In the genomic region with DNA sequence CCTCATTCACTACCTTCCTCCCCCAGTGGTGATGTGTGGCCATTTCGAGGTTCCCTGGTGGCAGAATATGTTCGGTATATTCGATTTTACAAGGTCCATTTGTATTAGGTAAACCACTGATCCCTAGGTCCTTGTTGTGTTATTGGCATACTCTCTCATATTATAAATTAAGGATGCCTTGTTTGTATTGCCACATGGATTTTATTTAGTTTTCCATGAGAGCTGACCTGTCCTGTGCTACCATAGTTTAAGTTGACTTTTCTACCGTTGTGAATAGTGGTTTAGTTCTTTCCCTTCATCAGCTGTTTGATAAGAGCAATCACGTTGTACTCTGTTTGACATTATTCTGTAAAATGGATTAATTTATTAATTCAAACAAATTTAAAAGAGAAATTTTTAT, we compare ENCODE assay signal across 19 cellular contexts. TPM values are rescaled to one million over a fixed set of nuclear protein-coding genes. Genes with fewer than 3 reads are reported as not detected.
DNase-seq lines count a peak whose midpoint lies in the region; ATAC-seq and TF ChIP-seq lines count a peak whose summit lies in the region.
"Had no signal": no experiment of that assay in that cellular context is flagged by ENCODE, and none has a peak within 500 bp of the region (broad histone marks: within the 10 kb centered on the region; RNA-seq: fewer than 3 reads in every experiment).

No MANE protein-coding gene starts in this region.

- H3K4me2 ChIP-seq in PC-9: no peak overlapping the region

- H3K9me3 Mint-ChIP-seq in activated B cell treated with CpG ODN at 0.5 μM for 24 hours: no peaks in the 10 kb centered on the region
- no peaks in the 10 kb centered on the region for H3K9me3 Mint-ChIP-seq in nephron progenitor cell
- H3K9me3 Mint-ChIP-seq: CD8-positive, alpha-beta T cell; HFFc6 had no signal

- H3K27ac Mint-ChIP-seq in activated B cell treated with CpG ODN at 0.5 μM for 24 hours (peak overlapping the region; percentile 20), nephron progenitor cell (peak overlapping the region; percentile 60)
- H3K27ac Mint-ChIP-seq: HFFc6 had no signal

- CTCF ChIA-PET in Panc1 (lab: Charles Lee) (interaction anchor here (0.5 kb wide), 1 partner anchor 32 kb away, joined by 5 read pairs; no protein-coding TSS in a partner anchor), activated B cell treated with CpG ODN at 0.5 μM for 24 hours (lab: Charles Lee) (interaction anchor here (1.6 kb wide), 1 partner anchor 9 kb away, joined by 11 read pairs; no protein-coding TSS in a partner anchor), PC-9 (lab: Charles Lee) (no interaction called here)

- peaks cover 72% of the 10 kb centered on the region for H3K4me1 Mint-ChIP-seq in activated B cell treated with CpG ODN at 0.5 μM for 24 hours
- H3K4me1 Mint-ChIP-seq in nephron progenitor cell: peaks cover 7% of the 10 kb centered on the region

- H2AFZ ChIP-seq in PC-9: no peak overlapping the region

- H3K27me3 ChIP-seq in Panc1 (ENCODE audit: control insufficient read depth, insufficient read depth, low read length) (no peaks in the 10 kb centered on the region), uterus (no peaks in the 10 kb centered on the region), PC-9 (ENCODE audit: insufficient read depth, low read depth) (no peaks in the 10 kb centered on the region)

- H3K4me3 Mint-ChIP-seq in activated B cell treated with CpG ODN at 0.5 μM for 24 hours (no peak overlapping the region), nephron progenitor cell (no peak overlapping the region)
- H3K4me3 Mint-ChIP-seq: CD8-positive, alpha-beta T cell; HFFc6 had no signal

- in situ Hi-C loops in Panc1 (cut with HindIII; ENCODE audit: low pct_unique_long_range_greater_than_20kb, low sequenced_read_pairs): no loop called here

- TF ChIP-seq POLR2A in uterus (IDR thresholded peaks at IDR 0.05): no peak

- no peak overlapping the region for H3K4me3 ChIP-seq in Panc1 (ENCODE audit: low read depth in 2 of 2, low read length in 2 of 2)
- H3K4me3 ChIP-seq in uterus: no peak overlapping the region
- H3K4me3 ChIP-seq in PC-9: no peak overlapping the region
- H3K4me3 ChIP-seq: HAP-1 had no signal

- no peak for TF ChIP-seq CTCF in Panc1 (IDR thresholded peaks at IDR 0.05)
- no peak for TF ChIP-seq CTCF in activated B cell treated with CpG ODN at 0.5 μM for 24 hours (IDR thresholded peaks at IDR 0.05)
- no peak for TF ChIP-seq CTCF in nephron progenitor cell (IDR thresholded peaks at IDR 0.05)
- no peak for TF ChIP-seq CTCF in uterus (IDR thresholded peaks at IDR 0.05)
- no peak for TF ChIP-seq CTCF in PC-9 (conservative IDR thresholded peaks at IDR 0.05)

- H3K4me1 ChIP-seq in Panc1 (ENCODE audit: control insufficient read depth, insufficient read depth, low read length): peaks cover 34% of the 10 kb centered on the region
- peaks cover 0 to 9% of the 10 kb centered on the region in 2 donors for H3K4me1 ChIP-seq in uterus
- peaks cover 33% of the 10 kb centered on the region for H3K4me1 ChIP-seq in PC-9 (replicated peaks; ENCODE audit: insufficient read depth)
- H3K4me1 ChIP-seq: Caco-2 had no signal

- BruUV-seq in Panc1 (replicated peaks; lab: Mats Ljungman, UMichigan): no TSS peak
- no TSS peak for BruUV-seq in PC-9 (replicated peaks; lab: Mats Ljungman, UMichigan)

- H3F3A ChIP-seq in PC-9 (ENCODE audit: insufficient read depth, low read depth): no peaks in the 10 kb centered on the region; the same call in none of the 2 replicates

- H3K36me3 ChIP-seq in Panc1 (ENCODE audit: control insufficient read depth, insufficient read depth, low read length) (no peaks in the 10 kb centered on the region), uterus (no peaks in the 10 kb centered on the region), PC-9 (ENCODE audit: low read depth) (no peaks in the 10 kb centered on the region)
- H3K36me3 ChIP-seq: HAP-1 had no signal

- POLR2A ChIA-PET in Panc1 (lab: Charles Lee) (interaction anchor here (0.6 kb wide), 1 partner anchor 19 kb away, joined by 7 read pairs; no protein-coding TSS in a partner anchor), activated B cell treated with CpG ODN at 0.5 μM for 24 hours (lab: Charles Lee) (interaction anchor here (1.4 to 2.0 kb wide), 2 partner anchors 9 to 12 kb away, joined by 11 to 14 read pairs; no protein-coding TSS in a partner anchor), PC-9 (lab: Charles Lee; ENCODE audit: unreplicated experiment) (interaction anchor here (0.6 kb wide), 1 partner anchor 88 kb away, joined by 4 read pairs; no protein-coding TSS in a partner anchor)

- no peaks in the 10 kb centered on the region for H3K27me3 Mint-ChIP-seq in activated B cell treated with CpG ODN at 0.5 μM for 24 hours
- H3K27me3 Mint-ChIP-seq in nephron progenitor cell (ENCODE audit: low read depth, poor library complexity): no peaks in the 10 kb centered on the region

- intact Hi-C loops in Panc1 (cut with micrococcal nuclease; ENCODE audit: unreplicated experiment): no loop called here
- intact Hi-C loops in activated B cell treated with CpG ODN at 0.5 μM for 24 hours (cut with micrococcal nuclease): loop anchor here (1.0 to 5.0 kb wide), 3 partner anchors 8 to 34 kb away; no protein-coding TSS in a partner anchor
- intact Hi-C loops in uterus (cut with DNase I; ENCODE audit: low total_unique reads): no loop called here
- intact Hi-C loops in PC-9 (cut with micrococcal nuclease; ENCODE audit: unreplicated experiment): no loop called here

- peaks cover 88% of the 10 kb centered on the region for H3K79me2 ChIP-seq in PC-9 (ENCODE audit: low read depth)

- no peak for DNase-seq in Panc1 (ENCODE audit: low read depth, low spot score)
- DNase-seq in activated B cell treated with CpG ODN at 0.5 μM for 24 hours: no peak
- DNase-seq in nephron progenitor cell: no peak
- no peak for DNase-seq in uterus
- DNase-seq in dermis blood vessel endothelial cell: no peak
- DNase-seq in activated CD4-positive, alpha-beta T cell treated with anti-CD3 and anti-CD28 coated beads for 4 hours: no peak
- DNase-seq in PC-9: no peak
- DNase-seq: C1 segment of cervical spinal cord; Caco-2; CD8-positive, alpha-beta T cell; GOT3; HFFc6; IMR-90; KG1; MM.1S; NCI-H2029 treated with DMSO at 0.1 percent for 48 hours; NCI-H446 treated with DMSO at 0.1 percent for 48 hours; NCI-H82 had no signal

- ATAC-seq in Panc1 (0 out of 2 replicates have a peak, but pooled peaks have one; percentile 17), activated B cell treated with CpG ODN at 0.5 μM for 24 hours (ENCODE audit: low read depth) (no peak)
- ATAC-seq: CD8-positive, alpha-beta T cell had no signal

- H3K27ac ChIP-seq in Panc1 (ENCODE audit: low read length) (no peak overlapping the region), uterus (peak overlapping the region; percentile 30 to 39), PC-9 (no peak overlapping the region)

- H3K36me3 Mint-ChIP-seq in activated B cell treated with CpG ODN at 0.5 μM for 24 hours (ENCODE audit: low read depth): peaks cover 2% of the 10 kb centered on the region
- H3K36me3 Mint-ChIP-seq in nephron progenitor cell (ENCODE audit: low read depth): no peaks in the 10 kb centered on the region
- H3K36me3 Mint-ChIP-seq: CD8-positive, alpha-beta T cell had no signal

- H3K9me3 ChIP-seq in Panc1 (ENCODE audit: control insufficient read depth, insufficient read depth, low read depth, low read length): no peaks in the 10 kb centered on the region
- no peaks in the 10 kb centered on the region for H3K9me3 ChIP-seq in uterus
- peaks cover 7% of the 10 kb centered on the region; the same call in 1 of the 2 replicates for H3K9me3 ChIP-seq in PC-9 (ENCODE audit: insufficient read depth, low read depth)
- H3K9me3 ChIP-seq: Caco-2, HAP-1 had no signal

- H3K9me2 ChIP-seq in PC-9 (ENCODE audit: insufficient read depth): no peaks in the 10 kb centered on the region

- no peaks in the 10 kb centered on the region for H4K20me1 ChIP-seq in PC-9 (ENCODE audit: insufficient read depth)

RNA-seq across cellular contexts. Expression of a gene that starts 29.4 kb away (rescaled TPM):
- 22.1 TPM for total RNA-seq in Panc1 (2021; ENCODE audit: unreplicated experiment)
- 9.9 TPM for polyA plus RNA-seq in Panc1 (2012; ENCODE audit: insufficient read length)
- total RNA-seq in activated B cell treated with CpG ODN at 0.5 μM for 24 hours: 18.7 and 21.4 TPM in 2 replicates
- total RNA-seq in uterus: 10 to 100 TPM; 22.0 to 40.6 (median 27.3) TPM
- total RNA-seq in dermis blood vessel endothelial cell: 9.5 and 13.4 TPM in 2 replicates
- total RNA-seq in PC-9 (2021): 24.7 and 28.2 TPM in 2 replicates

Comparison
In these comparisons a context has a peak if more than half of its experiments do, and no peak if none do; other contexts are left out.
1. H3K27ac ChIP-seq: peak in uterus (2 of 2); none in Panc1 (single experiment) and PC-9 (single experiment).